1 cellular context compared by ENCODE assay signal in the genomic region with DNA sequence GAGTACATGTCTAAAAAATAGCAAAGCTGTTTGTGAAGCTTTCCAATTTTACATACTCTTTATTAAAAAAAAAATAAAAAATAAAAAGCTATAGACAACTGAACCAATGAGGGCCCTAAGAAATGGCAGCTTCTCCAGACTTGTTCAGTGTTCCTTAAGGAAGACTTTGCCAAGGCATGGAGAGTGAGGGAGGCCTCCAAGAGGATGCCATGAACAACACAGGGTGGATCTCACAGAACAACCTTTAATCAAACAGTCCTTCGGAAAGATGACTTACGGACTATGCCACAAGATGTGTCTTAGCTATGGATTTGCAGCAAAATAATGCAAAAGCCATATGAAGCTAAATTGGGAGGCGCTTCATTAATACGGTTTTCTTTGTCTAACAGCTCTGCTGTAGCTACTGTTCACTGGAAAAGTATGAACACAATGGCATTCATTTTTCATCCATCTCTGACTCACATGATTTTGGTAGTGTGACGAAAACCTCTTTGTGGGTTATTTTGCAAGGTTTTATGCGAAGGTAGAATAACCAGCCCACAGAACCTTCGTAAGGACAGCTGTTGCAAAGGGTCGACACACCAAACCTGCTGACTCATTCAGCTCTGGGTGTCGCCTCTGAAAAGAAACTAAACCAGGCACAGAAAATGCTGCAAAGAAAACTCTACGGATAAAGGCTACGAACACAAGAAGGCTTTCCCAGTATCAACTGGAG.
A peak's percentile ranks its signal among the peaks of the same experiment; 100 is the strongest.
TF ChIP-seq lines count a peak whose summit lies in the region.

No MANE protein-coding gene starts in this region.

TF ChIP-seq in H1, 55 proteins besides CTCF, POLR2A, EP300 and RAD21:
- no peak for TF ChIP-seq SP2 (IDR thresholded peaks at IDR 0.05; ENCODE audit: low read length)
- no peak for TF ChIP-seq HDAC2 (IDR thresholded peaks at IDR 0.05; ENCODE audit: borderline replicate concordance in 1 of 2, low read depth in 2 of 2, low read length in 2 of 2)
- TF ChIP-seq JUND (IDR thresholded peaks at IDR 0.05; ENCODE audit: low read length): no peak
- no peak for TF ChIP-seq RBBP5 (IDR thresholded peaks at IDR 0.05; ENCODE audit: borderline replicate concordance, low read depth, low read length)
- TF ChIP-seq SIN3A (conservative IDR thresholded peaks at IDR 0.05 in 1 of 2, IDR thresholded peaks at IDR 0.05 in 1 of 2; ENCODE audit: low read depth in 1 of 2, low read length in 2 of 2): no peak
- no peak for TF ChIP-seq KDM1A (IDR thresholded peaks at IDR 0.05; ENCODE audit: borderline replicate concordance, low read length)
- TF ChIP-seq MAFK (IDR thresholded peaks at IDR 0.05; ENCODE audit: low read depth, low read length): peak; percentile 76
- TF ChIP-seq SP1 (IDR thresholded peaks at IDR 0.05; ENCODE audit: low read depth, low read length): no peak
- TF ChIP-seq BACH1 (IDR thresholded peaks at IDR 0.05; ENCODE audit: low read length): peak; percentile 70; the same call in 1 of the 2 replicates
- TF ChIP-seq CEBPB (IDR thresholded peaks at IDR 0.05; ENCODE audit: low read depth, low read length): no peak
- 0 out of 2 replicates have a peak, but pooled peaks have one; percentile 33 for TF ChIP-seq TAF1 (IDR thresholded peaks at IDR 0.05; ENCODE audit: low read depth, low read length)
- TF ChIP-seq NRF1 (IDR thresholded peaks at IDR 0.05; ENCODE audit: low read depth, low read length): no peak
- TF ChIP-seq GABPA (IDR thresholded peaks at IDR 0.05; ENCODE audit: borderline replicate concordance, insufficient read depth, low read length): no peak
TF ChIP-seq in H1: peak in this region for 3.
